In the genomic region with DNA sequence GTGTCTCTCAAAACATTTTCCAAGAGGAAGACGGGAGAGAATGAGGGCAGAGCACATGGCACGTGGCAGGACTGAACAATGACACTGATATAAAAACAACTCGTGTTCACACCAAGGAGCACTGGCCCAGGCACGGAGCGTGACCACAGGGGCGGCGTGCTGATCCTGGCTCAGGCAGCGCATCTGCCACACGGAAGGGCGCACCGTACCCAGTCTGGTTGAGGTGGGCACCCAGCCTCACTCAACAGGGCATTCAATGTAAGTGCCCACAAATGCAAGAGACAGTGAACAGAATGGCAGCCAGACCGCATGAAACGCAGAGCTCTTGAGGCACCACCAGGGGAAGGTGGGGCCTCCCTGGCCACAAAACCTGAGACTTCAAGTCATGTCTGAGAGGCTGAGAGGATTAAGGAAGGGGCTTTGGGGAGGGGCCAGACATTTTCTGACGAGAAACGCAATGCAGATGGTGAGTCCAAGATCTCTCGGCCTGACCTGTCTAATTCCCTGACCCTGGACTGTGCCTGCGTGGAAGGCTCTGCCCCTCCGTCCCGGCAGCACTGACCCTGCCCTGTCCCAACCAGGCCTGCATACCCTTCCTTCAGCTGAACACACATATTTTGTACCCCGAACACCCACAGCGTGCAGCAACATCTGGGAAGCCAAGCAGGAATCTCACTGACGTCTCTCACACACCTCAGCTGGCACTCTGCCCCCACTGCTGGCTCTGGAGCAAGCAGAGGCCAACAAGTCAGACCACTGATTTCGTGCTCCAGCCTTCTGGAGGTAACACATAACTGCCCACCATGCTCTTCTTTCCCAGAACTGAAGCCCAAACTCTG, we compare ENCODE assay signal across 1 cellular context.
TF ChIP-seq lines count a peak whose summit lies in the region.

No MANE protein-coding gene starts in this region.

TF ChIP-seq in SK-N-SH treated with all-trans-retinoic acid at 6 μM for 48 hours, 23 proteins besides CTCF, POLR2A, EP300 and RAD21 (continued from another document):
- TF ChIP-seq CSDC2 (CRISPR knock-in tag; IDR thresholded peaks at IDR 0.05) = no peak
- no peak for TF ChIP-seq OSR1 (CRISPR knock-in tag; IDR thresholded peaks at IDR 0.05)
- no peak for TF ChIP-seq PPARA (CRISPR knock-in tag; IDR thresholded peaks at IDR 0.05; ENCODE audit: borderline replicate concordance)
- TF ChIP-seq, protein P1, sequence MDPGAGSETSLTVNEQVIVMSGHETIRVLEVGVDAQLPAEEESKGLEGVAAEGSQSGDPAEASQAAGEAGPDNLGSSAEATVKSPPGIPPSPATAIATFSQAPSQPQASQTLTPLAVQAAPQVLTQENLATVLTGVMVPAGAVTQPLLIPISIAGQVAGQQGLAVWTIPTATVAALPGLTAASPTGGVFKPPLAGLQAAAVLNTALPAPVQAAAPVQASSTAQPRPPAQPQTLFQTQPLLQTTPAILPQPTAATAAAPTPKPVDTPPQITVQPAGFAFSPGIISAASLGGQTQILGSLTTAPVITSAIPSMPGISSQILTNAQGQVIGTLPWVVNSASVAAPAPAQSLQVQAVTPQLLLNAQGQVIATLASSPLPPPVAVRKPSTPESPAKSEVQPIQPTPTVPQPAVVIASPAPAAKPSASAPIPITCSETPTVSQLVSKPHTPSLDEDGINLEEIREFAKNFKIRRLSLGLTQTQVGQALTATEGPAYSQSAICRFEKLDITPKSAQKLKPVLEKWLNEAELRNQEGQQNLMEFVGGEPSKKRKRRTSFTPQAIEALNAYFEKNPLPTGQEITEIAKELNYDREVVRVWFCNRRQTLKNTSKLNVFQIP (CRISPR knock-in tag; IDR thresholded peaks at IDR 0.05; ENCODE audit: borderline replicate concordance, low read depth) = no peak
- TF ChIP-seq ZC3H10 (CRISPR knock-in tag; IDR thresholded peaks at IDR 0.05) = no peak
- TF ChIP-seq ZNF70 (CRISPR knock-in tag; IDR thresholded peaks at IDR 0.05) = no peak
- TF ChIP-seq BACH2 (CRISPR knock-in tag; IDR thresholded peaks at IDR 0.05; ENCODE audit: borderline replicate concordance) = no peak
